ENCODE assay signal across 21 cellular contexts in genomic region chr20:32142991-32143390, GRCh38. TPM values are rescaled to one million over a fixed set of nuclear protein-coding genes. Genes with fewer than 3 reads are reported as not detected.
DNase-seq lines count a peak whose midpoint lies in the region; ATAC-seq, FAIRE-seq and TF ChIP-seq lines count a peak whose summit lies in the region.
"Had no signal": no experiment of that assay in that cellular context is flagged by ENCODE, and none has a peak within 500 bp of the region (broad histone marks: within the 10 kb centered on the region; RNA-seq: fewer than 3 reads in every experiment).

No MANE protein-coding gene starts in this region.

- no peaks in the 10 kb centered on the region for H3K79me2 ChIP-seq in HepG2 (ENCODE audit: insufficient read depth, low read length)

- H3K27me3 Mint-ChIP-seq in T-helper 17 cell: no peaks in the 10 kb centered on the region
- H3K27me3 Mint-ChIP-seq: B cell had no signal

- no peak overlapping the region for H2AFZ ChIP-seq in HepG2 (ENCODE audit: low read length)
- H2AFZ ChIP-seq: GM23248 had no signal

- in situ Hi-C loops in HepG2 (cut with HindIII; ENCODE audit: extremely low pct_ligation_motif_present, low pct_unique_long_range_greater_than_20kb): no loop called here
- in situ Hi-C loops in KBM-7 (cut with MboI; ENCODE audit: low pct_unique_long_range_greater_than_20kb, low sequenced_read_pairs): no loop called here

- DNase-seq in HepG2 (ENCODE audit: low spot score) (no peak), right lobe of liver (no peak), T-helper 17 cell (no peak), mesenteric fat pad (ENCODE audit: low spot score) (peak; percentile 59), spleen (peak; percentile 25), KBM-7 (no peak), upper lobe of right lung (no peak)
- DNase-seq: 8988T, GM23248, HCEC 1CT, IMR-90 had no signal

- peak overlapping the region; percentile 43 for H3K27ac Mint-ChIP-seq in T-helper 17 cell
- H3K27ac Mint-ChIP-seq: B cell had no signal

- H3K27ac ChIP-seq in HepG2 (ENCODE audit: extremely low read length, insufficient read depth, low read length): no peak overlapping the region
- no peak overlapping the region for H3K27ac ChIP-seq in right lobe of liver
- H3K27ac ChIP-seq in spleen: no peak overlapping the region
- H3K27ac ChIP-seq in upper lobe of right lung: no peak overlapping the region
- H3K27ac ChIP-seq: BLaER1 treated with 17β-estradiol and CSF1 and Interleukin-3, amounts not matched to agents 10 nM and 100 nM; GM23248; HL-60 had no signal

- BruUV-seq in HepG2 (replicated peaks; lab: Mats Ljungman, UMichigan): no TSS peak

- peaks cover 27% of the 10 kb centered on the region for H3K36me3 Mint-ChIP-seq in T-helper 17 cell (ENCODE audit: low read depth)

- H3K4me2 ChIP-seq in HepG2 (ENCODE audit: low read depth, low read length): no peak overlapping the region
- H3K4me2 ChIP-seq: BLaER1 treated with 17β-estradiol and CSF1 and Interleukin-3, amounts not matched to agents 10 nM and 100 nM had no signal

- no peak for FAIRE-seq in HepG2 (lab: Jason Lieb, UNC)
- FAIRE-seq: D721Med, G401.6, GM12891, GM19239, H54 had no signal

- WGBS in HepG2 (ENCODE audit: low lambda C conversion rate): over 99% methylated on average over 15 of the region's 15 CpGs
- 96% methylated on average over 9 of the region's 15 CpGs for WGBS in right lobe of liver (ENCODE audit: insufficient coverage, low coverage, low lambda C conversion rate, missing lambda C conversion rate)
- 95 to 99% (median 97%) methylated on average over 13 to 15 of the region's 15 CpGs for WGBS in spleen, 5 donors

- TF ChIP-seq POLR2A in HepG2 (IDR thresholded peaks at IDR 0.05; ENCODE audit: insufficient read depth in 1 of 2, low read depth in 2 of 2, low read length in 2 of 2) (no peak), right lobe of liver (IDR thresholded peaks at IDR 0.05) (no peak), spleen (IDR thresholded peaks at IDR 0.05) (no peak)

- no peak overlapping the region for H3K9ac ChIP-seq in HepG2 (ENCODE audit: insufficient read depth, low read depth, low read length)
- H3K9ac ChIP-seq: BLaER1 treated with 17β-estradiol and CSF1 and Interleukin-3, amounts not matched to agents 10 nM and 100 nM; GM23248 had no signal

- H3K9me3 ChIP-seq in HepG2 (ENCODE audit: low read length) (no peaks in the 10 kb centered on the region), right lobe of liver (no peaks in the 10 kb centered on the region), T-helper 17 cell (ENCODE audit: control insufficient read depth, low read length, poor library complexity, severe bottlenecking) (no peaks in the 10 kb centered on the region), spleen (no peaks in the 10 kb centered on the region), upper lobe of right lung (no peaks in the 10 kb centered on the region)
- H3K9me3 ChIP-seq: BLaER1 treated with 17β-estradiol and CSF1 and Interleukin-3, amounts not matched to agents 10 nM and 100 nM; Caco-2 had no signal

- ATAC-seq in HepG2 (no peak), right lobe of liver (no peak), T-helper 17 cell (no peak), upper lobe of right lung (no peak), HG03108 (IDR thresholded peaks at IDR 0.05; ENCODE audit: unreplicated experiment) (no peak)

- POLR2A ChIA-PET in HepG2 (lab: Yijun Ruan, JAX): no interaction called here

- TF ChIP-seq RAD21 in HepG2 (CRISPR knock-in tag; IDR thresholded peaks at IDR 0.05): no peak

- CTCF ChIA-PET in HepG2 (lab: Yijun Ruan, JAX; ENCODE audit: low intra/inter-chr PET ratio, low total read pairs): no interaction called here

- peaks cover 6% of the 10 kb centered on the region for H3K4me1 Mint-ChIP-seq in T-helper 17 cell
- H3K4me1 Mint-ChIP-seq: B cell had no signal

- H3K4me1 ChIP-seq in HepG2 (ENCODE audit: insufficient read depth, low read length) (peaks cover 9% of the 10 kb centered on the region; the same call in 1 of the 2 replicates), right lobe of liver (no peaks in the 10 kb centered on the region), spleen (no peaks in the 10 kb centered on the region), upper lobe of right lung (no peaks in the 10 kb centered on the region)
- H3K4me1 ChIP-seq: Caco-2 had no signal

- no peaks in the 10 kb centered on the region for H4K20me1 ChIP-seq in HepG2 (ENCODE audit: insufficient read depth, low read length)

- no peaks in the 10 kb centered on the region for H3K27me3 ChIP-seq in HepG2 (ENCODE audit: control insufficient read depth in 1 of 2, insufficient read depth in 2 of 2, low read length in 2 of 2)
- H3K27me3 ChIP-seq in right lobe of liver: no peaks in the 10 kb centered on the region
- H3K27me3 ChIP-seq in spleen (replicated peaks in 1 of 7): no peaks in the 10 kb centered on the region
- no peaks in the 10 kb centered on the region for H3K27me3 ChIP-seq in upper lobe of right lung
- H3K27me3 ChIP-seq: BLaER1 treated with 17β-estradiol and CSF1 and Interleukin-3, amounts not matched to agents 10 nM and 100 nM had no signal

- TF ChIP-seq CTCF in HepG2 (CRISPR knock-in tag; IDR thresholded peaks at IDR 0.05) (no peak), right lobe of liver (IDR thresholded peaks at IDR 0.05) (no peak), spleen (IDR thresholded peaks at IDR 0.05 in 8 of 11, conservative IDR thresholded peaks at IDR 0.05 in 3 of 11) (no peak), upper lobe of right lung (IDR thresholded peaks at IDR 0.05) (no peak)

- H3K36me3 ChIP-seq in HepG2 (replicated peaks in 1 of 2; ENCODE audit: control insufficient read depth in 1 of 2, insufficient read depth in 2 of 2, low read length in 2 of 2): peaks cover 69 to 93% of the 10 kb centered on the region in 2 experiments
- peaks cover 3 to 90% (median 45%) of the 10 kb centered on the region in 4 donors for H3K36me3 ChIP-seq in right lobe of liver
- peaks cover 3 to 100% (median 96%) of the 10 kb centered on the region in 6 donors for H3K36me3 ChIP-seq in spleen
- H3K36me3 ChIP-seq in upper lobe of right lung: peaks cover 97% of the 10 kb centered on the region

- intact Hi-C loops in HepG2 (cut with micrococcal nuclease; ENCODE audit: unreplicated experiment): no loop called here
- intact Hi-C loops in right lobe of liver (cut with DNase I): no loop called here
- intact Hi-C loops in spleen (cut with DNase I; ENCODE audit: low total_unique reads): no loop called here
- intact Hi-C loops in upper lobe of right lung (cut with DNase I): no loop called here

- H3K4me3 ChIP-seq in HepG2 (replicated peaks in 1 of 3; ENCODE audit: insufficient read depth in 1 of 3, low read depth in 2 of 3, low read length in 3 of 3): no peak overlapping the region
- H3K4me3 ChIP-seq in right lobe of liver: no peak overlapping the region
- H3K4me3 ChIP-seq in spleen: no peak overlapping the region
- H3K4me3 ChIP-seq in upper lobe of right lung: no peak overlapping the region
- H3K4me3 ChIP-seq: BLaER1 treated with 17β-estradiol and CSF1 and Interleukin-3, amounts not matched to agents 10 nM and 100 nM; GM23248 had no signal

- TF ChIP-seq EP300 in HepG2 (IDR thresholded peaks at IDR 0.05; ENCODE audit: low read depth in 2 of 2, low read length in 2 of 2) (no peak), HepG2 (CRISPR knock-in tag; IDR thresholded peaks at IDR 0.05; ENCODE audit: borderline replicate concordance) (no peak)

- no peak overlapping the region for H3K4me3 Mint-ChIP-seq in T-helper 17 cell
- H3K4me3 Mint-ChIP-seq: B cell had no signal

TF ChIP-seq in HepG2, 621 proteins besides CTCF, POLR2A, EP300 and RAD21 (continues in another document):
- no peak for TF ChIP-seq ISX (CRISPR knock-in tag; conservative IDR thresholded peaks at IDR 0.05)
- 0 out of 2 replicates have a peak, but pooled peaks have one; percentile 28 for TF ChIP-seq FOXO4 (CRISPR knock-in tag; conservative IDR thresholded peaks at IDR 0.05)

RNA-seq across cellular contexts. Expression of gene TM9SF4, which starts 33.5 kb away (rescaled TPM):
- total RNA-seq in HepG2 (2016; rRNA removed; fragmentation: Illumina TruSeq; extraction: Trizol) (30.3 and 53.5 TPM in 2 replicates), right lobe of liver (10 to 100 TPM; 26.9 to 33.9 (median 30.5) TPM), T-helper 17 cell (10 to 100 TPM; 41.2 to 42.4 TPM), mesenteric fat pad (40.6 TPM), spleen (10 to 100 TPM; 33.6 to 58.3 (median 42.7) TPM), upper lobe of right lung (49.2 TPM)
- total RNA-seq in HepG2 (2016; cell fraction: cytosol; rRNA removed; fragmentation: Illumina TruSeq; extraction: Trizol; ENCODE audit: low read depth): 8.9 and 10.2 TPM in 2 replicates
- 26.6 and 52.8 TPM in 2 replicates for total RNA-seq in HepG2 (2016; cell fraction: insoluble cytoplasmic fraction; rRNA removed; fragmentation: Illumina TruSeq; extraction: Trizol)
- 16.3 and 19.5 TPM in 2 replicates for total RNA-seq in HepG2 (2016; cell fraction: membrane; rRNA removed; fragmentation: Illumina TruSeq; extraction: Trizol)
- 67.0 and 79.9 TPM in 2 replicates for total RNA-seq in HepG2 (2016; cell fraction: nucleus; rRNA removed; fragmentation: Illumina TruSeq; extraction: Trizol)
- polyA plus RNA-seq in HepG2 (2011; rRNA removed) (171 and 183 TPM in 2 replicates), spleen (10 to 100 TPM; 12.0 to 13.7 (median 13.3) TPM)
- polyA plus RNA-seq in HepG2 (2011; cell fraction: cytosol; rRNA removed): 137 and 141 TPM in 2 replicates
- polyA plus RNA-seq in HepG2 (2011; cell fraction: nucleus; rRNA removed): 138 and 162 TPM in 2 replicates
- polyA plus RNA-seq in HepG2 (2012): 93.4 and 96.8 TPM in 2 replicates
- 5.9 and 6.7 TPM in 2 replicates for polyA plus RNA-seq in HepG2 (2016; cell fraction: cytosol; fragmentation: Illumina TruSeq; extraction: Trizol; ENCODE audit: low read depth)
- 27.2 and 35.4 TPM in 2 replicates for polyA plus RNA-seq in HepG2 (2016; cell fraction: insoluble cytoplasmic fraction; fragmentation: Illumina TruSeq; extraction: Trizol; ENCODE audit: low read depth)
- polyA plus RNA-seq in HepG2 (2016; cell fraction: membrane; fragmentation: Illumina TruSeq; extraction: Trizol; ENCODE audit: low read depth): 15.5 and 17.0 TPM in 2 replicates
- 134 and 135 TPM in 2 replicates for polyA plus RNA-seq in HepG2 (2016; cell fraction: nucleus; fragmentation: Illumina TruSeq; extraction: Trizol; ENCODE audit: insufficient read depth, low read depth)
- 107 and 349 TPM in 2 replicates for polyA minus RNA-seq in HepG2 (2011; rRNA and poly(A)+ RNA removed; ENCODE audit: low replicate concordance)
- 135 and 159 TPM in 2 replicates for polyA minus RNA-seq in HepG2 (2011; cell fraction: cytosol; rRNA and poly(A)+ RNA removed)
- polyA minus RNA-seq in HepG2 (2011; cell fraction: nucleus; rRNA and poly(A)+ RNA removed): 88.2 and 109 TPM in 2 replicates

Comparison
In these comparisons a context has a peak if more than half of its experiments do, and no peak if none do; other contexts are left out.
1. DNase-seq: peak in mesenteric fat pad (single experiment) and spleen (single experiment); none in HepG2 (single experiment), right lobe of liver (0 of 3), T-helper 17 cell (0 of 3), KBM-7 (single experiment) and upper lobe of right lung (single experiment).